Comparison of ENCODE assay signal across 20 cellular contexts in genomic region chr18:66757946-66758345, GRCh38.
"Had no signal": no experiment of that assay in that cellular context is flagged by ENCODE, and none has a peak within 500 bp of the region (broad histone marks: within the 10 kb centered on the region; RNA-seq: fewer than 3 reads in every experiment).

No MANE protein-coding gene starts in this region.

- H3K4me3 ChIP-seq: SJSA1, SK-N-MC had no signal

- H3K27me3 ChIP-seq: SJSA1 had no signal

- ATAC-seq: Panc1, PC-3, Right ventricle myocardium inferior had no signal

- H3K36me3 ChIP-seq: SJSA1 had no signal

- H3K4me1 ChIP-seq: SJSA1 had no signal

- H3K9me3 ChIP-seq: SJSA1 had no signal

- DNase-seq: KBM-7, MV-4-11, NCI-H1048, NCI-H1105, NCI-H1417 treated with DMSO at 0.1 percent for 48 hours, NCI-H146, NCI-H1694 treated with DMSO at 0.1 percent for 48 hours, NCI-H1930, NCI-H2081, NCI-H2107, NCI-H2227 treated with DMSO at 0.1 percent for 48 hours, NCI-H524 treated with DMSO at 0.1 percent for 48 hours, NCI-H69, NCI-H774, PC-3, SHP77 treated with DMSO at 0.1 percent for 48 hours had no signal

- H3K27ac ChIP-seq: SJSA1, SK-N-MC had no signal
